In the genomic region with DNA sequence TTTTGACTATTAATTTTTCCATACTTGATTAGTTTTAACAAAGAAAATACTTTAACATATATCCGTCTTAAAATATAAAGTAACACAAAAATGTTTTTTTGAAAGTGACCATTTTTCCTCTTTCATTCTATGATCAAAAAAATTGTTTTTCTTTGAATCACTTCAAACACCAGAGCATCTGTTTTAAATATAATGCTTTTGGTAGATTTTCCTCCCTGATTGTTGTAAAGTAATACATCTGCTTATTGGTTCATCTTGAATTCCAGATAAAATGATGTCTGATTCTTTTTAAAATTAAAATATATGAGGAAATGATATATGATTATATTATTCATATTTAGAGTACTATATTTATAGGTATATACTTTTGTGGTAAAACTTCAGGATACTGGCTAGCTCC, we compare ENCODE assay signal across 16 cellular contexts.
DNase-seq lines count a peak whose midpoint lies in the region; ATAC-seq and TF ChIP-seq lines count a peak whose summit lies in the region.
"Had no signal": no experiment of that assay in that cellular context is flagged by ENCODE, and none has a peak within 500 bp of the region (broad histone marks: within the 10 kb centered on the region; RNA-seq: fewer than 3 reads in every experiment).

No MANE protein-coding gene starts in this region.

- H3K27ac ChIP-seq in ovary, result no peak overlapping the region
- H3K27ac ChIP-seq: BLaER1 treated with 17β-estradiol and CSF1 and Interleukin-3, amounts not matched to agents 10 nM and 100 nM had no signal

- no peak for TF ChIP-seq CTCF in ovary (IDR thresholded peaks at IDR 0.05)

- no peak overlapping the region for H3K4me3 ChIP-seq in ovary
- H3K4me3 ChIP-seq: BLaER1 treated with 17β-estradiol and CSF1 and Interleukin-3, amounts not matched to agents 10 nM and 100 nM had no signal

- no peaks in the 10 kb centered on the region for H3K4me1 ChIP-seq in ovary (ENCODE audit: insufficient read depth)
- H3K4me1 ChIP-seq: BLaER1 treated with 17β-estradiol and CSF1 and Interleukin-3, amounts not matched to agents 10 nM and 100 nM had no signal

- peak; percentile 28 for DNase-seq in GM03348 (ENCODE audit: low spot score)
- DNase-seq in fibroblast of peridontal ligament (ENCODE audit: extremely low read depth), result peak; percentile 67
- DNase-seq in ovary, result no peak
- DNase-seq in hypothalamus (lab: John Stamatoyannopoulos, UW), result no peak
- DNase-seq: CD8-positive, alpha-beta memory T cell; COR-L47; DMS 273 treated with DMSO at 0.1 percent for 48 hours; DMS53; DND-41; EL; H9; KG1 had no signal

- intact Hi-C loops in ovary (cut with DNase I), result no loop called here

- no peaks in the 10 kb centered on the region for H3K27me3 ChIP-seq in ovary
- H3K27me3 ChIP-seq: BLaER1 treated with 17β-estradiol and CSF1 and Interleukin-3, amounts not matched to agents 10 nM and 100 nM had no signal

- no peak for TF ChIP-seq EP300 in ovary (IDR thresholded peaks at IDR 0.05)

- H3K36me3 ChIP-seq in ovary, result no peaks in the 10 kb centered on the region
- H3K36me3 ChIP-seq: BLaER1 treated with 17β-estradiol and CSF1 and Interleukin-3, amounts not matched to agents 10 nM and 100 nM had no signal

- H3K9me3 ChIP-seq in ovary, result no peaks in the 10 kb centered on the region

- ATAC-seq in SK-N-SH treated with all-trans-retinoic acid at 6 μM for 48 hours, result no peak
- no peak for ATAC-seq in HG03457 (IDR thresholded peaks at IDR 0.05; ENCODE audit: unreplicated experiment)
- no peak for ATAC-seq in GM21381 (IDR thresholded peaks at IDR 0.05; ENCODE audit: unreplicated experiment)

- 74 to 83% (median 80%) methylated on average over 1 of the region's 1 CpG for WGBS in ovary, 3 donors

- TF ChIP-seq POLR2A in ovary (IDR thresholded peaks at IDR 0.05), result no peak

TF ChIP-seq in SK-N-SH treated with all-trans-retinoic acid at 6 μM for 48 hours, 23 proteins besides CTCF, POLR2A, EP300 and RAD21:
- TF ChIP-seq ESRRG (CRISPR knock-in tag; IDR thresholded peaks at IDR 0.05), result no peak
- peak; percentile 71 for TF ChIP-seq TCF4 (CRISPR knock-in tag; IDR thresholded peaks at IDR 0.05; ENCODE audit: borderline replicate concordance)

Comparison
In these comparisons a context has a peak if more than half of its experiments do, and no peak if none do; other contexts are left out.
1. DNase-seq: peak in GM03348 (single experiment) and fibroblast of peridontal ligament (single experiment); none in ovary (0 of 5) and hypothalamus (0 of 51).